Comparison of ENCODE assay signal across 14 cellular contexts in genomic region chr6:15264412-15264811, GRCh38. TPM values are rescaled to one million over a fixed set of nuclear protein-coding genes. Genes with fewer than 3 reads are reported as not detected.
DNase-seq lines count a peak whose midpoint lies in the region; ATAC-seq and TF ChIP-seq lines count a peak whose summit lies in the region.
"Had no signal": no experiment of that assay in that cellular context is flagged by ENCODE, and none has a peak within 500 bp of the region (broad histone marks: within the 10 kb centered on the region; RNA-seq: fewer than 3 reads in every experiment).

No MANE protein-coding gene starts in this region.

- H3K4me3 ChIP-seq in left ventricle myocardium inferior (peak overlapping the region; percentile 37), mesendoderm (ENCODE audit: low read length) (no peak overlapping the region), mesenchymal stem cell (ENCODE audit: insufficient read depth in 1 of 2, low read depth in 1 of 2, low read length in 2 of 2) (no peak overlapping the region)
- H3K4me3 ChIP-seq: upper lobe of right lung had no signal

- TF ChIP-seq CTCF in left ventricle myocardium inferior (IDR thresholded peaks at IDR 0.05; ENCODE audit: borderline replicate concordance) (no peak), type B pancreatic cell (conservative IDR thresholded peaks at IDR 0.05) (no peak)

- DNase-seq in left ventricle myocardium inferior, result no peak
- DNase-seq in left cardiac atrium, result no peak
- no peak for DNase-seq in activated naive CD8-positive, alpha-beta T cell treated with anti-CD3 and anti-CD28 coated beads for 36 hours
- no peak for DNase-seq in mesendoderm
- DNase-seq in type B pancreatic cell (ENCODE audit: extremely low spot score, unreplicated experiment), result no peak
- no peak for DNase-seq in mesenchymal stem cell
- no peak for DNase-seq in hypothalamus (lab: John Stamatoyannopoulos, UW)
- DNase-seq in HuH-7 (ENCODE audit: low spot score), result no peak
- DNase-seq: activated CD8-positive, alpha-beta memory T cell treated with anti-CD3 and anti-CD28 coated beads, Interleukin-2, amount 50 U/mL, for 48 hours; aorta; NCI-H2029 treated with DMSO at 0.1 percent for 48 hours; SHP77; stimulated activated CD4-positive, alpha-beta T cell treated with anti-CD3 and anti-CD28 coated beads, Interleukin-12 subunit alpha, Interleukin-12 subunit beta, amount 100 ng/mL, for 4 hours; upper lobe of right lung had no signal

- no peak overlapping the region for H3K23ac ChIP-seq in mesendoderm (ENCODE audit: low read length)
- H3K23ac ChIP-seq in mesenchymal stem cell (ENCODE audit: low read length in 2 of 2), result no peak overlapping the region

- H3K4me1 ChIP-seq in left ventricle myocardium inferior (peaks cover 83% of the 10 kb centered on the region), mesendoderm (ENCODE audit: control insufficient read depth, low read depth, low read length) (peaks cover 41% of the 10 kb centered on the region), mesenchymal stem cell (ENCODE audit: control insufficient read depth, insufficient read depth, low read depth, low read length) (peaks cover 26% of the 10 kb centered on the region)

- H2BK15ac ChIP-seq in mesendoderm (replicated peaks; ENCODE audit: low read depth), result no peak overlapping the region
- no peak overlapping the region for H2BK15ac ChIP-seq in mesenchymal stem cell (ENCODE audit: low read depth, poor library complexity, severe bottlenecking)

- H3K4ac ChIP-seq in mesendoderm (ENCODE audit: low read depth, low read length) (no peak overlapping the region), mesenchymal stem cell (ENCODE audit: low read depth in 1 of 2, low read length in 2 of 2) (no peak overlapping the region)

- intact Hi-C loops in left ventricle myocardium inferior (cut with micrococcal nuclease) (no loop called here), left cardiac atrium (cut with DNase I) (no loop called here)

- H3K18ac ChIP-seq in mesendoderm (ENCODE audit: low read length), result peak overlapping the region; percentile 46
- H3K18ac ChIP-seq in mesenchymal stem cell (ENCODE audit: low read depth in 1 of 2, low read length in 2 of 2), result no peak overlapping the region

- no peak overlapping the region for H2BK120ac ChIP-seq in mesendoderm (ENCODE audit: low read depth, low read length)
- no peak overlapping the region for H2BK120ac ChIP-seq in mesenchymal stem cell (ENCODE audit: low read depth, low read length)

- H3K56ac ChIP-seq in mesendoderm (ENCODE audit: low read length), result no peak overlapping the region

- H3K27me3 ChIP-seq in left ventricle myocardium inferior (ENCODE audit: low read depth) (no peaks in the 10 kb centered on the region), mesendoderm (ENCODE audit: insufficient read depth, low read length, poor library complexity) (no peaks in the 10 kb centered on the region), mesenchymal stem cell (ENCODE audit: control insufficient read depth in 1 of 2, insufficient read depth in 1 of 2, low read length in 2 of 2) (no peaks in the 10 kb centered on the region)
- H3K27me3 ChIP-seq: upper lobe of right lung had no signal

- H3K4me2 ChIP-seq in mesendoderm (ENCODE audit: low read length) (no peak overlapping the region), mesenchymal stem cell (ENCODE audit: low read length, poor library complexity, severe bottlenecking) (no peak overlapping the region)

- no peaks in the 10 kb centered on the region for H3K27me3 Mint-ChIP-seq in activated naive CD8-positive, alpha-beta T cell treated with anti-CD3 and anti-CD28 coated beads for 36 hours
- H3K27me3 Mint-ChIP-seq in type B pancreatic cell, result no peaks in the 10 kb centered on the region

- H3K4me1 Mint-ChIP-seq in activated naive CD8-positive, alpha-beta T cell treated with anti-CD3 and anti-CD28 coated beads for 36 hours, result peaks cover 78% of the 10 kb centered on the region
- peaks cover 69% of the 10 kb centered on the region for H3K4me1 Mint-ChIP-seq in type B pancreatic cell (ENCODE audit: unreplicated experiment)

- peak overlapping the region; percentile 40 for H3K4me3 Mint-ChIP-seq in activated naive CD8-positive, alpha-beta T cell treated with anti-CD3 and anti-CD28 coated beads for 36 hours
- peak overlapping the region; percentile 33 for H3K4me3 Mint-ChIP-seq in type B pancreatic cell

- H2AK5ac ChIP-seq in mesendoderm (ENCODE audit: low read length) (no peak overlapping the region), mesenchymal stem cell (ENCODE audit: low read length, severe bottlenecking) (no peak overlapping the region)

- H3K9me3 Mint-ChIP-seq in activated naive CD8-positive, alpha-beta T cell treated with anti-CD3 and anti-CD28 coated beads for 36 hours, result no peaks in the 10 kb centered on the region
- H3K9me3 Mint-ChIP-seq in type B pancreatic cell, result no peaks in the 10 kb centered on the region

- no peak overlapping the region for H4K5ac ChIP-seq in mesendoderm (ENCODE audit: low read length)

- H3K9ac ChIP-seq in mesendoderm (ENCODE audit: low read length), result no peak overlapping the region
- H3K9ac ChIP-seq in mesenchymal stem cell (ENCODE audit: low read length), result no peak overlapping the region

- H3K27ac Mint-ChIP-seq in activated naive CD8-positive, alpha-beta T cell treated with anti-CD3 and anti-CD28 coated beads for 36 hours, result no peak overlapping the region
- peak overlapping the region; percentile 59 for H3K27ac Mint-ChIP-seq in type B pancreatic cell

- H3K36me3 Mint-ChIP-seq in activated naive CD8-positive, alpha-beta T cell treated with anti-CD3 and anti-CD28 coated beads for 36 hours, result peaks cover 26% of the 10 kb centered on the region
- H3K36me3 Mint-ChIP-seq in type B pancreatic cell, result peaks cover 4% of the 10 kb centered on the region

- H2BK12ac ChIP-seq in mesenchymal stem cell (ENCODE audit: low read length in 2 of 2), result no peak overlapping the region

- no CpG with 5 or more reads among the region's 3 CpGs for WGBS in mesendoderm (ENCODE audit: extremely low coverage, insufficient coverage, low lambda C conversion rate)
- no CpG with 5 or more reads among the region's 3 CpGs for WGBS in mesenchymal stem cell

- H2AFZ ChIP-seq in mesenchymal stem cell (ENCODE audit: low read depth, low read length), result no peak overlapping the region

- peak overlapping the region; percentile 80 for H3K27ac ChIP-seq in left ventricle myocardium inferior (replicated peaks)
- H3K27ac ChIP-seq in mesendoderm (ENCODE audit: low read depth, low read length), result no peak overlapping the region
- H3K27ac ChIP-seq in mesenchymal stem cell (ENCODE audit: low read length, poor library complexity, severe bottlenecking), result no peak overlapping the region
- H3K27ac ChIP-seq: upper lobe of right lung had no signal

- ATAC-seq in left cardiac atrium, result no peak

- no peak overlapping the region for H3K14ac ChIP-seq in mesenchymal stem cell (ENCODE audit: low read length in 2 of 2)

- H3K79me2 ChIP-seq in mesendoderm (ENCODE audit: control insufficient read depth, insufficient read depth, low read length), result peaks cover 87% of the 10 kb centered on the region

- H3K36me3 ChIP-seq in left ventricle myocardium inferior (no peaks in the 10 kb centered on the region), mesendoderm (ENCODE audit: control insufficient read depth, insufficient read depth, low read length) (no peaks in the 10 kb centered on the region), mesenchymal stem cell (ENCODE audit: control insufficient read depth in 1 of 2, insufficient read depth in 2 of 2, low read depth in 1 of 2, low read length in 2 of 2) (no peaks in the 10 kb centered on the region)
- H3K36me3 ChIP-seq: upper lobe of right lung had no signal

- no peak overlapping the region for H4K91ac ChIP-seq in mesenchymal stem cell (ENCODE audit: low read length)

- peaks cover 12% of the 10 kb centered on the region for H3K79me1 ChIP-seq in mesendoderm (ENCODE audit: low read length)
- H3K79me1 ChIP-seq in mesenchymal stem cell (replicated peaks; ENCODE audit: low read length, poor library complexity, severe bottlenecking), result peaks cover 12% of the 10 kb centered on the region

- H4K8ac ChIP-seq in mesendoderm (ENCODE audit: low read depth, low read length), result no peak overlapping the region
- no peak overlapping the region for H4K8ac ChIP-seq in mesenchymal stem cell (ENCODE audit: low read length)

- no peak overlapping the region for H2BK5ac ChIP-seq in mesendoderm (ENCODE audit: low read length)
- H2BK5ac ChIP-seq in mesenchymal stem cell (ENCODE audit: low read depth, low read length, poor library complexity, severe bottlenecking), result no peak overlapping the region

- no peaks in the 10 kb centered on the region for H3K9me3 ChIP-seq in left ventricle myocardium inferior (replicated peaks)
- no peaks in the 10 kb centered on the region for H3K9me3 ChIP-seq in mesenchymal stem cell (ENCODE audit: control insufficient read depth, low read length)
- H3K9me3 ChIP-seq: upper lobe of right lung had no signal

RNA-seq across cellular contexts. Expression of gene JARID2, which starts 18.5 kb away (rescaled TPM):
- total RNA-seq in left ventricle myocardium inferior (6.5 TPM), left cardiac atrium (1 to 10 TPM; 7.9 to 8.6 TPM), type B pancreatic cell (ENCODE audit: low replicate concordance) (35.9 and 43.9 TPM in 2 replicates)
- total RNA-seq in activated naive CD8-positive, alpha-beta T cell treated with anti-CD3 and anti-CD28 coated beads for 36 hours, result 10 to 100 TPM; 19.3 to 20.1 TPM
- polyA plus RNA-seq in mesendoderm (2013, experiment 1 of 2), result 58.9 TPM
- 60.3 TPM for polyA plus RNA-seq in mesendoderm (2013, experiment 2 of 2)
- polyA plus RNA-seq in mesenchymal stem cell (2013, experiment 1 of 2), result 10.5 TPM
- polyA plus RNA-seq in mesenchymal stem cell (2013, experiment 2 of 2), result 9.8 TPM
